ENCODE assay signal across 10 cellular contexts in the genomic region with DNA sequence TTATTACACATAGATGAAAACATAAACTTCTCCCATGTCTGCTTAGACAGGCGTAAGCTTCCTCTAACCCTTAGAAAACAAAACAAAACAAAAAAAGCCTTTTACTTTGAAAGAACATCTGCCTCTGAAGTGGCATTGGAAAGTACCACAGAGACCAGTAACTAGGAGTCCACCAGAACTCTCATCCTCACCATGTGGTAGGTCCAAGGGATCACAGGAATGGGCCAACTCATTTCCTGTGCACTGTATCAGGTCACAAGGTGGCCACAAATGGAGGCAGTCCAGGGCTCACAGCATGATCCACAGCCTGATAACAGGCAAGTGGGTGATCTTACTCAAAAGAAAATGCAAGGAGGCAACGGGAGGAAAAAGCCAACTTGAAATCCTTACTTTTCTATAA. TPM values are rescaled to one million over a fixed set of nuclear protein-coding genes. Genes with fewer than 3 reads are reported as not detected.
DNase-seq lines count a peak whose midpoint lies in the region; ATAC-seq, FAIRE-seq and TF ChIP-seq lines count a peak whose summit lies in the region.
"Not testable (repeated sequence)": the region's sequence is repeated elsewhere in the genome, so short reads cannot be mapped to it uniquely, and the experiment has no call there.
"Had no signal": no experiment of that assay in that cellular context is flagged by ENCODE, and none has a peak within 500 bp of the region (broad histone marks: within the 10 kb centered on the region; RNA-seq: fewer than 3 reads in every experiment).

No MANE protein-coding gene starts in this region.

- H3F3A ChIP-seq in PC-3 (ENCODE audit: low read length, unreplicated experiment): not testable (repeated sequence)

- H3K4me1 Mint-ChIP-seq in CD8-positive, alpha-beta memory T cell: peaks cover 25 to 39% (median 30%) of the 10 kb centered on the region in 3 donors
- peaks cover 37% of the 10 kb centered on the region for H3K4me1 Mint-ChIP-seq in activated CD4-positive, alpha-beta T cell treated with anti-CD3 and anti-CD28 coated beads, Interleukin-2, amount 10 ng/mL, durations not matched to agents 7 days and 5 days
- H3K4me1 Mint-ChIP-seq in activated T-helper 1 cell treated with anti-CD3 and anti-CD28 coated beads, Interleukin-12 subunit alpha, Interleukin-12 subunit beta, Interleukin-2, Interleukin-4 antibody, amounts not matched to agents 30 ng/mL and 10 ng/mL and 1 ng/mL, durations not matched to agents 14 hours and 24 hours and 36 hours (ENCODE audit: low read depth): peaks cover 36% of the 10 kb centered on the region
- H3K4me1 Mint-ChIP-seq in MCF 10A (ENCODE audit: insufficient read depth, unreplicated experiment): peaks cover 21% of the 10 kb centered on the region

- H2AFZ ChIP-seq in PC-3 (ENCODE audit: low read length); keratinocyte (ENCODE audit: control insufficient read depth, low read length): not testable (repeated sequence)

- DNase-seq in CD8-positive, alpha-beta memory T cell; PC-3; activated CD4-positive, alpha-beta T cell treated with anti-CD3 and anti-CD28 coated beads, Interleukin-2, amount 10 ng/mL, durations not matched to agents 7 days and 5 days; activated T-helper 1 cell treated with anti-CD3 and anti-CD28 coated beads, Interleukin-12 subunit alpha, Interleukin-12 subunit beta, Interleukin-2, Interleukin-4 antibody, amounts not matched to agents 30 ng/mL and 10 ng/mL and 1 ng/mL, durations not matched to agents 14 hours and 24 hours and 36 hours (ENCODE audit: low spot score); MCF 10A (ENCODE audit: unreplicated experiment); keratinocyte (ENCODE audit: low read depth, low spot score): not testable (repeated sequence)

- not testable (repeated sequence) for TF ChIP-seq CTCF in PC-3 (conservative IDR thresholded peaks at IDR 0.05; ENCODE audit: low read depth, low read length); MCF 10A (IDR thresholded peaks at IDR 0.05; ENCODE audit: unreplicated experiment); keratinocyte (optimal IDR thresholded peaks at IDR 0.05 in 1 of 3, IDR thresholded peaks at IDR 0.05 in 1 of 3, conservative IDR thresholded peaks at IDR 0.05 in 1 of 3; ENCODE audit: extremely low read depth in 1 of 3, insufficient read depth in 2 of 3, low read length in 3 of 3)

- CTCF ChIA-PET in CD8-positive, alpha-beta memory T cell (lab: Charles Lee); PC-3 (lab: Charles Lee); activated CD4-positive, alpha-beta T cell treated with anti-CD3 and anti-CD28 coated beads, Interleukin-2, amount 10 ng/mL, durations not matched to agents 7 days and 5 days (lab: Charles Lee); MCF 10A (lab: Yijun Ruan, JAX): not testable (repeated sequence)

- H3K9ac ChIP-seq in PC-3 (ENCODE audit: low read length); keratinocyte (ENCODE audit: control insufficient read depth, extremely low read depth, insufficient read depth, low read length): not testable (repeated sequence)

- peak; percentile 92 for FAIRE-seq in keratinocyte (lab: Jason Lieb, UNC)

- not testable (repeated sequence) for H3K79me2 ChIP-seq in PC-3 (ENCODE audit: low read length); keratinocyte (ENCODE audit: control insufficient read depth, insufficient read depth, low read length)

- BruUV-seq in PC-3 (replicated peaks; lab: Mats Ljungman, UMichigan); MCF 10A (replicated peaks; lab: Mats Ljungman, UMichigan): not testable (repeated sequence)

- not testable (repeated sequence) for H3K27me3 ChIP-seq in CD8-positive, alpha-beta memory T cell (ENCODE audit: insufficient read depth, low read length, poor library complexity, severe bottlenecking); PC-3 (ENCODE audit: low read length); keratinocyte (ENCODE audit: control insufficient read depth, extremely low read depth, insufficient read depth, low read length)

- POLR2A ChIA-PET in CD8-positive, alpha-beta memory T cell (lab: Charles Lee); PC-3 (lab: Charles Lee; ENCODE audit: unreplicated experiment): not testable (repeated sequence)
- POLR2A ChIA-PET in activated CD4-positive, alpha-beta T cell treated with anti-CD3 and anti-CD28 coated beads, Interleukin-2, amount 10 ng/mL, durations not matched to agents 7 days and 5 days (lab: Charles Lee): interaction anchor here (0.6 kb wide), 1 partner anchor 103 kb away, joined by 3 read pairs; no protein-coding TSS in a partner anchor
- POLR2A ChIA-PET in MCF 10A (lab: Yijun Ruan, JAX): interaction anchor here (0.7 kb wide), 1 partner anchor 144 kb away, joined by 4 read pairs; no protein-coding TSS in a partner anchor

- H3K9me3 ChIP-seq in CD8-positive, alpha-beta memory T cell (ENCODE audit: low read length); PC-3 (ENCODE audit: low read length); keratinocyte (ENCODE audit: control insufficient read depth, low read depth, low read length): not testable (repeated sequence)

- peak overlapping the region; percentile 12; the same call in 1 of the 2 replicates for H3K4me2 ChIP-seq in PC-3 (ENCODE audit: low read length)
- peak overlapping the region; percentile 0 for H3K4me2 ChIP-seq in keratinocyte (ENCODE audit: control insufficient read depth, extremely low read depth, insufficient read depth, low read depth, low read length)

- intact Hi-C loops in PC-3 (cut with micrococcal nuclease); MCF 10A (cut with micrococcal nuclease): not testable (repeated sequence)
- intact Hi-C loops in activated T-helper 1 cell treated with anti-CD3 and anti-CD28 coated beads, Interleukin-12 subunit alpha, Interleukin-12 subunit beta, Interleukin-2, Interleukin-4 antibody, amounts not matched to agents 30 ng/mL and 10 ng/mL and 1 ng/mL, durations not matched to agents 14 hours and 24 hours and 36 hours (cut with micrococcal nuclease): loop anchor here (1.0 to 5.0 kb wide), 4 partner anchors 53 to 395 kb away; partner anchors contain the start of gene CASP4

- not testable (repeated sequence) for H3K4me1 ChIP-seq in CD8-positive, alpha-beta memory T cell (ENCODE audit: insufficient read depth, low read length)
- H3K4me1 ChIP-seq in PC-3 (ENCODE audit: insufficient read depth, low read length): peaks cover 11% of the 10 kb centered on the region
- H3K4me1 ChIP-seq in keratinocyte (ENCODE audit: control insufficient read depth, extremely low read depth, insufficient read depth, low read length): peaks cover 21% of the 10 kb centered on the region

- H3K36me3 ChIP-seq in CD8-positive, alpha-beta memory T cell (ENCODE audit: insufficient read depth, low read length); PC-3 (ENCODE audit: low read depth, low read length); keratinocyte (ENCODE audit: control insufficient read depth in 2 of 2, extremely low read depth in 1 of 2, insufficient read depth in 2 of 2, low read length in 2 of 2): not testable (repeated sequence)

- peak overlapping the region; percentile 70 to 87 (median 83) for H3K4me3 Mint-ChIP-seq in CD8-positive, alpha-beta memory T cell
- H3K4me3 Mint-ChIP-seq in activated CD4-positive, alpha-beta T cell treated with anti-CD3 and anti-CD28 coated beads, Interleukin-2, amount 10 ng/mL, durations not matched to agents 7 days and 5 days: peak overlapping the region; percentile 80
- H3K4me3 Mint-ChIP-seq in activated T-helper 1 cell treated with anti-CD3 and anti-CD28 coated beads, Interleukin-12 subunit alpha, Interleukin-12 subunit beta, Interleukin-2, Interleukin-4 antibody, amounts not matched to agents 30 ng/mL and 10 ng/mL and 1 ng/mL, durations not matched to agents 14 hours and 24 hours and 36 hours: peak overlapping the region; percentile 90
- not testable (repeated sequence) for H3K4me3 Mint-ChIP-seq in MCF 10A (ENCODE audit: unreplicated experiment)

- H4K20me1 ChIP-seq in PC-3 (ENCODE audit: low read length); keratinocyte (ENCODE audit: control insufficient read depth, extremely low read depth, insufficient read depth, low read length): not testable (repeated sequence)

- H3K27ac ChIP-seq in CD8-positive, alpha-beta memory T cell (ENCODE audit: low read depth, low read length); keratinocyte (ENCODE audit: control insufficient read depth, insufficient read depth, low read length): not testable (repeated sequence)
- H3K27ac ChIP-seq in PC-3 (ENCODE audit: low read length) (peak overlapping the region; percentile 48), skin epidermis (peak overlapping the region in 11 of 21 experiments; percentile 5 to 78 (median 68))

- not testable (repeated sequence) for ATAC-seq in PC-3

- peak overlapping the region in 7 of 8 donors; percentile 0 to 96 (median 82) for H3K27ac Mint-ChIP-seq in CD8-positive, alpha-beta memory T cell
- H3K27ac Mint-ChIP-seq in activated CD4-positive, alpha-beta T cell treated with anti-CD3 and anti-CD28 coated beads, Interleukin-2, amount 10 ng/mL, durations not matched to agents 7 days and 5 days: peak overlapping the region; percentile 95
- peak overlapping the region; percentile 14 for H3K27ac Mint-ChIP-seq in activated T-helper 1 cell treated with anti-CD3 and anti-CD28 coated beads, Interleukin-12 subunit alpha, Interleukin-12 subunit beta, Interleukin-2, Interleukin-4 antibody, amounts not matched to agents 30 ng/mL and 10 ng/mL and 1 ng/mL, durations not matched to agents 14 hours and 24 hours and 36 hours
- peak overlapping the region; percentile 85 for H3K27ac Mint-ChIP-seq in MCF 10A (ENCODE audit: low read depth, unreplicated experiment)

- dilution Hi-C loops in keratinocyte (cut with MboI; ENCODE audit: extremely low pct_ligation_motif_present, low sequenced_read_pairs): not testable (repeated sequence)

- not testable (repeated sequence) for H3K27me3 Mint-ChIP-seq in CD8-positive, alpha-beta memory T cell; activated CD4-positive, alpha-beta T cell treated with anti-CD3 and anti-CD28 coated beads, Interleukin-2, amount 10 ng/mL, durations not matched to agents 7 days and 5 days; activated T-helper 1 cell treated with anti-CD3 and anti-CD28 coated beads, Interleukin-12 subunit alpha, Interleukin-12 subunit beta, Interleukin-2, Interleukin-4 antibody, amounts not matched to agents 30 ng/mL and 10 ng/mL and 1 ng/mL, durations not matched to agents 14 hours and 24 hours and 36 hours (ENCODE audit: insufficient read depth); MCF 10A (ENCODE audit: insufficient read depth, unreplicated experiment)

- not testable (repeated sequence) for H3K9me3 Mint-ChIP-seq in CD8-positive, alpha-beta memory T cell; activated CD4-positive, alpha-beta T cell treated with anti-CD3 and anti-CD28 coated beads, Interleukin-2, amount 10 ng/mL, durations not matched to agents 7 days and 5 days; activated T-helper 1 cell treated with anti-CD3 and anti-CD28 coated beads, Interleukin-12 subunit alpha, Interleukin-12 subunit beta, Interleukin-2, Interleukin-4 antibody, amounts not matched to agents 30 ng/mL and 10 ng/mL and 1 ng/mL, durations not matched to agents 14 hours and 24 hours and 36 hours; MCF 10A (ENCODE audit: unreplicated experiment)

- not testable (repeated sequence) for H3K9me2 ChIP-seq in PC-3 (replicated peaks; ENCODE audit: low read length)

- not testable (repeated sequence) for H3K4me3 ChIP-seq in CD8-positive, alpha-beta memory T cell (ENCODE audit: low read length); PC-3 (ENCODE audit: low read length); keratinocyte (ENCODE audit: control insufficient read depth in 2 of 3, extremely low read depth in 1 of 3, insufficient read depth in 2 of 3, low read depth in 1 of 3, low read length in 3 of 3)
- peak overlapping the region in 1 of 7 experiments; percentile 34 for H3K4me3 ChIP-seq in skin epidermis

- H3K9me1 ChIP-seq in keratinocyte (ENCODE audit: control insufficient read depth, extremely low read depth, insufficient read depth, low read length): not testable (repeated sequence)

- not testable (repeated sequence) for H3K36me3 Mint-ChIP-seq in CD8-positive, alpha-beta memory T cell; MCF 10A (ENCODE audit: insufficient read depth, unreplicated experiment)
- peaks cover 34% of the 10 kb centered on the region for H3K36me3 Mint-ChIP-seq in activated CD4-positive, alpha-beta T cell treated with anti-CD3 and anti-CD28 coated beads, Interleukin-2, amount 10 ng/mL, durations not matched to agents 7 days and 5 days (ENCODE audit: low read depth)
- peaks cover 10% of the 10 kb centered on the region for H3K36me3 Mint-ChIP-seq in activated T-helper 1 cell treated with anti-CD3 and anti-CD28 coated beads, Interleukin-12 subunit alpha, Interleukin-12 subunit beta, Interleukin-2, Interleukin-4 antibody, amounts not matched to agents 30 ng/mL and 10 ng/mL and 1 ng/mL, durations not matched to agents 14 hours and 24 hours and 36 hours (ENCODE audit: low read depth)

RNA-seq across cellular contexts. Expression of gene CARD18, which starts 40.0 kb away (rescaled TPM):
- total RNA-seq in CD8-positive, alpha-beta memory T cell: not detected
- not detected for polyA plus RNA-seq in CD8-positive, alpha-beta memory T cell
- not detected in 2 replicates for total RNA-seq in PC-3 (2014; rRNA removed)
- total RNA-seq in activated CD4-positive, alpha-beta T cell treated with anti-CD3 and anti-CD28 coated beads, Interleukin-2, amount 10 ng/mL, durations not matched to agents 7 days and 5 days: not detected
- not detected in 2 replicates for total RNA-seq in activated T-helper 1 cell treated with anti-CD3 and anti-CD28 coated beads, Interleukin-12 subunit alpha, Interleukin-12 subunit beta, Interleukin-2, Interleukin-4 antibody, amounts not matched to agents 30 ng/mL and 10 ng/mL and 1 ng/mL, durations not matched to agents 14 hours and 24 hours and 36 hours
- total RNA-seq in MCF 10A (2022): not detected in 2 replicates
- polyA plus RNA-seq in keratinocyte: 2.5 to 11.5 TPM (median 10.4 TPM) in 3 replicates
- polyA plus RNA-seq in keratinocyte (2011; ENCODE audit: low read depth): 66.5 TPM
- polyA plus RNA-seq in keratinocyte (2011; cell fraction: cytosol; rRNA removed): 9.1 and 20.3 TPM in 2 replicates
- polyA plus RNA-seq in keratinocyte (2011; cell fraction: nucleus; rRNA removed): 3.5 and 7.6 TPM in 2 replicates
- 6.1 and 132 TPM in 2 replicates for polyA plus RNA-seq in keratinocyte (2012; ENCODE audit: low replicate concordance)
- polyA minus RNA-seq in keratinocyte: 0.99 to 3.9 TPM in 2 of 3 replicates, not detected in the other
- not detected for polyA minus RNA-seq in keratinocyte (2011; cell fraction: cytosol; rRNA and poly(A)+ RNA removed)
- polyA minus RNA-seq in keratinocyte (2011; cell fraction: nucleus; rRNA and poly(A)+ RNA removed): not detected in 2 replicates
- total RNA-seq: Calu3, H4, NCI-H460 had no signal

RNA-seq across cellular contexts. Expression of gene CARD16, which starts 54.5 kb away (rescaled TPM):
- total RNA-seq in CD8-positive, alpha-beta memory T cell: 10 to 100 TPM in 1 of 2 experiments, 1 to 10 TPM in 1; 8.0 to 10.3 TPM
- 268 TPM for polyA plus RNA-seq in CD8-positive, alpha-beta memory T cell
- total RNA-seq in PC-3 (2014; rRNA removed): not detected in 2 replicates
- total RNA-seq in activated CD4-positive, alpha-beta T cell treated with anti-CD3 and anti-CD28 coated beads, Interleukin-2, amount 10 ng/mL, durations not matched to agents 7 days and 5 days: 10 to 100 TPM; 92.5 to 98.8 TPM
- 9.5 and 10.5 TPM in 2 replicates for total RNA-seq in activated T-helper 1 cell treated with anti-CD3 and anti-CD28 coated beads, Interleukin-12 subunit alpha, Interleukin-12 subunit beta, Interleukin-2, Interleukin-4 antibody, amounts not matched to agents 30 ng/mL and 10 ng/mL and 1 ng/mL, durations not matched to agents 14 hours and 24 hours and 36 hours
- total RNA-seq in MCF 10A (2022): 14.0 and 14.4 TPM in 2 replicates
- 11.9 to 16.6 TPM (median 13.4 TPM) in 3 replicates for polyA plus RNA-seq in keratinocyte
- polyA plus RNA-seq in keratinocyte (2011; ENCODE audit: low read depth): 0.86 TPM
- polyA plus RNA-seq in keratinocyte (2011; cell fraction: cytosol; rRNA removed): 16.0 and 23.4 TPM in 2 replicates
- 5.0 and 7.2 TPM in 2 replicates for polyA plus RNA-seq in keratinocyte (2011; cell fraction: nucleus; rRNA removed)
- polyA plus RNA-seq in keratinocyte (2012; ENCODE audit: low replicate concordance): 3.2 and 14.3 TPM in 2 replicates
- 2.1 to 5.2 TPM in 2 of 3 replicates, not detected in the other for polyA minus RNA-seq in keratinocyte
- polyA minus RNA-seq in keratinocyte (2011; cell fraction: cytosol; rRNA and poly(A)+ RNA removed): 3.5 TPM
- polyA minus RNA-seq in keratinocyte (2011; cell fraction: nucleus; rRNA and poly(A)+ RNA removed): 0.84 and 1.9 TPM in 2 replicates
- total RNA-seq: NCI-H460 had no signal

Comparison
In these comparisons a context has a peak if more than half of its experiments do, and no peak if none do; other contexts are left out.
1. H3K27ac Mint-ChIP-seq: peak in every context shown above with its lines; median percentile 95 in activated CD4-positive, alpha-beta T cell treated with anti-CD3 and anti-CD28 coated beads, Interleukin-2, amount 10 ng/mL, durations not matched to agents 7 days and 5 days; 85 in MCF 10A; 82 in CD8-positive, alpha-beta memory T cell; 14 in activated T-helper 1 cell treated with anti-CD3 and anti-CD28 coated beads, Interleukin-12 subunit alpha, Interleukin-12 subunit beta, Interleukin-2, Interleukin-4 antibody, amounts not matched to agents 30 ng/mL and 10 ng/mL and 1 ng/mL, durations not matched to agents 14 hours and 24 hours and 36 hours.